ENCODE assay signal across 18 cellular contexts in genomic region chr1:11058026-11058425, GRCh38. TPM values are rescaled to one million over a fixed set of nuclear protein-coding genes. Genes with fewer than 3 reads are reported as not detected.
A peak's percentile ranks its signal among the peaks of the same experiment; 100 is the strongest.
DNase-seq lines count a peak whose midpoint lies in the region; ATAC-seq, FAIRE-seq and TF ChIP-seq lines count a peak whose summit lies in the region.
"Had no signal": no experiment of that assay in that cellular context is flagged by ENCODE, and none has a peak within 500 bp of the region (broad histone marks: within the 10 kb centered on the region; RNA-seq: fewer than 3 reads in every experiment).

No MANE protein-coding gene starts in this region.

- peaks cover 8 to 70% of the 10 kb centered on the region in 2 experiments; a peak in 4 of 5 replicates for H3K4me1 ChIP-seq in K562 (replicated peaks in 1 of 2; ENCODE audit: control insufficient read depth in 2 of 2, insufficient read depth in 2 of 2, low read length in 2 of 2)

- no peak overlapping the region for H3K27ac ChIP-seq in K562 (ENCODE audit: extremely low read depth, low read depth, low read length)
- H3K27ac ChIP-seq: epithelial cell of prostate, heart right ventricle had no signal

- TF ChIP-seq POLR2A in NB4 (IDR thresholded peaks at IDR 0.05; ENCODE audit: extremely low read depth, insufficient read length) (no peak), K562 (conservative IDR thresholded peaks at IDR 0.05) (no peak)

- peaks cover 30% of the 10 kb centered on the region for H3K4me1 Mint-ChIP-seq in activated T-cell treated with anti-CD3 and anti-CD28 coated beads, Interleukin-2, amount 50 U/mL, for 4 hours (ENCODE audit: low read depth)
- H3K4me1 Mint-ChIP-seq in stimulated activated effector memory CD8-positive, alpha-beta T cell treated with anti-CD3 and anti-CD28 coated beads, Interleukin-12 subunit alpha, Interleukin-12 subunit beta, amount 100 ng/mL, for 72 hours, result peaks cover 47% of the 10 kb centered on the region

- POLR2A ChIA-PET in K562 (lab: Yijun Ruan, JAX), result interaction anchor here (0.6 kb wide), 1 partner anchor 131 kb away, joined by 3 read pairs; the partner anchor contains the start of gene ANGPTL7

- no peak for DNase-seq in activated T-cell treated with anti-CD3 and anti-CD28 coated beads, Interleukin-2, amount 50 U/mL, for 4 hours
- no peak for DNase-seq in activated T-cell treated with anti-CD3 and anti-CD28 coated beads, Interleukin-2, amount 50 U/mL, for 1 hour
- DNase-seq in NB4 (ENCODE audit: low read depth), result no peak
- DNase-seq in K562 (ENCODE audit: extremely low read depth in 1 of 4, low spot score in 3 of 4), result no peak
- DNase-seq in stimulated activated effector memory CD8-positive, alpha-beta T cell treated with anti-CD3 and anti-CD28 coated beads, Interleukin-12 subunit alpha, Interleukin-12 subunit beta, amount 100 ng/mL, for 72 hours (ENCODE audit: low spot score in 2 of 2), result no peak
- no peak for DNase-seq in H4 (ENCODE audit: low spot score)
- DNase-seq in dedifferentiated amniotic fluid mesenchymal stem cell (ENCODE audit: extremely low spot score), result no peak
- DNase-seq: activated T-cell treated with anti-CD3 and anti-CD28 coated beads, Interleukin-2, amount 50 U/mL, for 48 hours; heart right ventricle; left ventricle myocardium superior; NCI-H1694 treated with DMSO at 0.1 percent for 48 hours; ovary; SHP77 treated with DMSO at 0.1 percent for 48 hours had no signal

- H3K27me3 Mint-ChIP-seq in activated T-cell treated with anti-CD3 and anti-CD28 coated beads, Interleukin-2, amount 50 U/mL, for 4 hours (ENCODE audit: low read depth), result no peaks in the 10 kb centered on the region

- no TSS peak for BruUV-seq in K562 (replicated peaks; lab: Mats Ljungman, UMichigan)

- CTCF ChIA-PET in K562 (lab: Yijun Ruan, JAX; ENCODE audit: low intra/inter-chr PET ratio), result no interaction called here

- H3K9me3 ChIP-seq in K562 (replicated peaks; ENCODE audit: control insufficient read depth, insufficient read depth, low read depth, low read length), result no peaks in the 10 kb centered on the region
- H3K9me3 ChIP-seq: heart right ventricle, ovary had no signal

- TF ChIP-seq CTCF in NB4 (IDR thresholded peaks at IDR 0.05; ENCODE audit: low read depth, low read length), result no peak
- no peak for TF ChIP-seq CTCF in K562 (IDR thresholded peaks at IDR 0.05 in 2 of 3, conservative IDR thresholded peaks at IDR 0.05 in 1 of 3; ENCODE audit: insufficient read depth in 2 of 3, low read depth in 1 of 3, low read length in 3 of 3)

- H3K27ac Mint-ChIP-seq in stimulated activated effector memory CD8-positive, alpha-beta T cell treated with anti-CD3 and anti-CD28 coated beads, Interleukin-12 subunit alpha, Interleukin-12 subunit beta, amount 100 ng/mL, for 72 hours, result no peak overlapping the region

- peak overlapping the region; percentile 82 for H3K4me3 ChIP-seq in NB4 (ENCODE audit: low read depth, low read length)
- no peak overlapping the region for H3K4me3 ChIP-seq in K562
- H3K4me3 ChIP-seq: ovary had no signal

- peaks cover 17% of the 10 kb centered on the region for H3K36me3 Mint-ChIP-seq in activated T-cell treated with anti-CD3 and anti-CD28 coated beads, Interleukin-2, amount 50 U/mL, for 4 hours (ENCODE audit: insufficient read depth)
- peaks cover 72% of the 10 kb centered on the region for H3K36me3 Mint-ChIP-seq in stimulated activated effector memory CD8-positive, alpha-beta T cell treated with anti-CD3 and anti-CD28 coated beads, Interleukin-12 subunit alpha, Interleukin-12 subunit beta, amount 100 ng/mL, for 72 hours

- no peak overlapping the region for H2AFZ ChIP-seq in K562 (ENCODE audit: low read depth, low read length)

- peaks cover 3% of the 10 kb centered on the region for H3K9me1 ChIP-seq in K562 (ENCODE audit: control insufficient read depth, insufficient read depth, low read length)

- H3K36me3 ChIP-seq in K562 (ENCODE audit: control insufficient read depth, insufficient read depth, low read length), result peaks cover 57% of the 10 kb centered on the region; the same call in 2 of the 3 replicates
- H3K36me3 ChIP-seq: ovary had no signal

- H3K27me3 ChIP-seq in K562 (ENCODE audit: control insufficient read depth in 2 of 2, insufficient read depth in 2 of 2, low read length in 2 of 2), result no peaks in the 10 kb centered on the region
- H3K27me3 ChIP-seq: heart right ventricle, ovary had no signal

- TF ChIP-seq RAD21 in K562 (CRISPR knock-in tag; conservative IDR thresholded peaks at IDR 0.05 in 1 of 2, IDR thresholded peaks at IDR 0.05 in 1 of 2), result no peak

- H3K4me2 ChIP-seq in K562 (ENCODE audit: insufficient read depth, low read length), result no peak overlapping the region

- no peaks in the 10 kb centered on the region for H3K9me3 Mint-ChIP-seq in activated T-cell treated with anti-CD3 and anti-CD28 coated beads, Interleukin-2, amount 50 U/mL, for 4 hours
- no peaks in the 10 kb centered on the region for H3K9me3 Mint-ChIP-seq in stimulated activated effector memory CD8-positive, alpha-beta T cell treated with anti-CD3 and anti-CD28 coated beads, Interleukin-12 subunit alpha, Interleukin-12 subunit beta, amount 100 ng/mL, for 72 hours

- TF ChIP-seq EP300 in K562 (IDR thresholded peaks at IDR 0.05; ENCODE audit: low read length), result no peak

- H3K9ac ChIP-seq in K562 (ENCODE audit: insufficient read depth in 1 of 2, low read depth in 2 of 2, low read length in 2 of 2), result peak overlapping the region in 1 of 2 experiments; percentile 82; a peak in 2 of 4 replicates

- H4K20me1 ChIP-seq in K562 (replicated peaks; ENCODE audit: control insufficient read depth, insufficient read depth, low read length), result peaks cover 14% of the 10 kb centered on the region

- H3K4me3 Mint-ChIP-seq in activated T-cell treated with anti-CD3 and anti-CD28 coated beads, Interleukin-2, amount 50 U/mL, for 4 hours, result peak overlapping the region; percentile 97
- peak overlapping the region; percentile 97 for H3K4me3 Mint-ChIP-seq in stimulated activated effector memory CD8-positive, alpha-beta T cell treated with anti-CD3 and anti-CD28 coated beads, Interleukin-12 subunit alpha, Interleukin-12 subunit beta, amount 100 ng/mL, for 72 hours

- ATAC-seq in activated T-cell treated with anti-CD3 and anti-CD28 coated beads, Interleukin-2, amount 50 U/mL, for 4 hours, result no peak
- ATAC-seq in K562 (no peak), GM18861 (IDR thresholded peaks at IDR 0.05; ENCODE audit: unreplicated experiment) (no peak)
- ATAC-seq in stimulated activated effector memory CD8-positive, alpha-beta T cell treated with anti-CD3 and anti-CD28 coated beads, Interleukin-12 subunit alpha, Interleukin-12 subunit beta, amount 100 ng/mL, for 72 hours, result no peak
- ATAC-seq: heart right ventricle, left ventricle myocardium superior had no signal

- intact Hi-C loops in K562 (cut with micrococcal nuclease), result no loop called here

- 86% methylated on average over 14 of the region's 14 CpGs for WGBS in K562 (ENCODE audit: insufficient coverage, low coverage, missing lambda C conversion rate)

- in situ Hi-C loops in K562 (cut with MboI), result no loop called here

- no peak for FAIRE-seq in K562 (lab: Jason Lieb, UNC)
- FAIRE-seq: TTC549 had no signal

- H3K79me2 ChIP-seq in K562 (ENCODE audit: control insufficient read depth, insufficient read depth, low read length), result peaks cover 44% of the 10 kb centered on the region

RNA-seq across cellular contexts. Expression of gene SRM, which starts 1.8 kb away (rescaled TPM):
- 100 to 1,000 TPM; 622 to 706 (median 667) TPM for total RNA-seq in activated T-cell treated with anti-CD3 and anti-CD28 coated beads, Interleukin-2, amount 50 U/mL, for 4 hours
- total RNA-seq in K562 (2011; cell fraction: chromatin; rRNA removed; ENCODE audit: low replicate concordance), result 25.5 and 107 TPM in 2 replicates
- 109 and 122 TPM in 2 replicates for total RNA-seq in K562 (2011; cell fraction: nucleolus; rRNA removed)
- total RNA-seq in K562 (2011; cell fraction: nucleoplasm; rRNA removed), result 64.7 and 103 TPM in 2 replicates
- total RNA-seq in K562 (2014; rRNA removed), result 93.2 and 164 TPM in 2 replicates
- total RNA-seq in K562 (2014; rRNA removed; fragmentation: Illumina TruSeq; extraction: Trizol), result 36.1 and 40.4 TPM in 2 replicates
- 82.5 and 95.0 TPM in 2 replicates for total RNA-seq in K562 (2015; rRNA removed; fragmentation: Illumina TruSeq; extraction: Trizol)
- 373 and 403 TPM in 2 replicates for total RNA-seq in K562 (2021)
- 51.5 and 53.4 TPM in 2 replicates for polyA plus RNA-seq in K562 (2011; rRNA removed)
- 100 and 208 TPM in 2 replicates for polyA plus RNA-seq in K562 (2011; cell fraction: cytosol; rRNA removed)
- polyA plus RNA-seq in K562 (2011; cell fraction: nucleus; rRNA removed), result 62.9 and 103 TPM in 2 replicates
- 211 and 367 TPM in 2 replicates for polyA plus RNA-seq in K562 (2012)
- polyA plus RNA-seq in K562 (2014; fragmentation: Illumina TruSeq; extraction: Trizol), result 296 and 340 TPM in 2 replicates
- polyA plus RNA-seq in K562 (2014; fragmentation: Nextera tagmentation; extraction: Ambion mirVana), result 10 to 100 TPM; 23.9 to 34.1 TPM
- polyA plus RNA-seq in K562 (2014; rRNA removed), result 143 and 176 TPM in 2 replicates
- 55.4 and 73.9 TPM in 2 replicates for polyA minus RNA-seq in K562 (2011; rRNA and poly(A)+ RNA removed)
- polyA minus RNA-seq in K562 (2011; cell fraction: cytosol; rRNA and poly(A)+ RNA removed), result 241 and 294 TPM in 2 replicates
- polyA minus RNA-seq in K562 (2011; cell fraction: nucleus; rRNA and poly(A)+ RNA removed), result 35.8 and 45.7 TPM in 2 replicates
- 28.1 and 30.4 TPM in 2 replicates for total RNA-seq in H4 (2014; rRNA removed; shearing (Covaris generic))

RNA-seq across cellular contexts. Expression of gene MASP2, which starts 11.0 kb away (rescaled TPM):
- total RNA-seq in activated T-cell treated with anti-CD3 and anti-CD28 coated beads, Interleukin-2, amount 50 U/mL, for 4 hours, result 1 to 10 TPM in 1 of 3 donors, under 1 TPM in 2; 0.48 to 1.0 (median 0.50) TPM
- 0.49 and 1.1 TPM in 2 replicates for total RNA-seq in K562 (2011; cell fraction: chromatin; rRNA removed; ENCODE audit: low replicate concordance)
- total RNA-seq in K562 (2011; cell fraction: nucleolus; rRNA removed), result 0.33 and 0.39 TPM in 2 replicates
- total RNA-seq in K562 (2011; cell fraction: nucleoplasm; rRNA removed), result 0.37 and 0.38 TPM in 2 replicates
- 0.08 TPM in 1 of 2 replicates, not detected in the other for total RNA-seq in K562 (2014; rRNA removed)
- 0.07 TPM in 1 of 2 replicates, not detected in the other for total RNA-seq in K562 (2014; rRNA removed; fragmentation: Illumina TruSeq; extraction: Trizol)
- not detected in 2 replicates for total RNA-seq in K562 (2015; rRNA removed; fragmentation: Illumina TruSeq; extraction: Trizol)
- total RNA-seq in K562 (2021), result 0.09 and 0.27 TPM in 2 replicates
- 0.03 TPM in 1 of 2 replicates, not detected in the other for polyA plus RNA-seq in K562 (2011; rRNA removed)
- polyA plus RNA-seq in K562 (2011; cell fraction: cytosol; rRNA removed), result 0.03 and 0.09 TPM in 2 replicates
- 0.14 and 0.28 TPM in 2 replicates for polyA plus RNA-seq in K562 (2011; cell fraction: nucleus; rRNA removed)
- polyA plus RNA-seq in K562 (2012), result 0.76 and 1.9 TPM in 2 replicates
- not detected in 2 replicates for polyA plus RNA-seq in K562 (2014; fragmentation: Illumina TruSeq; extraction: Trizol)
- under 1 TPM; 0.01 to 0.06 TPM for polyA plus RNA-seq in K562 (2014; fragmentation: Nextera tagmentation; extraction: Ambion mirVana)
- polyA plus RNA-seq in K562 (2014; rRNA removed), result 0.11 and 0.23 TPM in 2 replicates
- polyA minus RNA-seq in K562 (2011; rRNA and poly(A)+ RNA removed), result not detected in 2 replicates
- not detected in 2 replicates for polyA minus RNA-seq in K562 (2011; cell fraction: cytosol; rRNA and poly(A)+ RNA removed)
- 0.11 and 0.13 TPM in 2 replicates for polyA minus RNA-seq in K562 (2011; cell fraction: nucleus; rRNA and poly(A)+ RNA removed)
- total RNA-seq in H4 (2014; rRNA removed; shearing (Covaris generic)), result not detected in 2 replicates
- total RNA-seq: cardiac septum, heart right ventricle, left ventricle myocardium superior, urinary bladder had no signal
- polyA plus RNA-seq: urinary bladder had no signal

RNA-seq across cellular contexts. Expression of gene EXOSC10, which starts 41.6 kb away (rescaled TPM):
- 10 to 100 TPM; 82.8 to 86.6 (median 85.1) TPM for total RNA-seq in activated T-cell treated with anti-CD3 and anti-CD28 coated beads, Interleukin-2, amount 50 U/mL, for 4 hours
- total RNA-seq in K562 (2011; cell fraction: chromatin; rRNA removed; ENCODE audit: low replicate concordance), result 296 and 313 TPM in 2 replicates
- 135 and 164 TPM in 2 replicates for total RNA-seq in K562 (2011; cell fraction: nucleolus; rRNA removed)
- total RNA-seq in K562 (2011; cell fraction: nucleoplasm; rRNA removed), result 188 and 208 TPM in 2 replicates
- total RNA-seq in K562 (2014; rRNA removed) (123 and 125 TPM in 2 replicates), K562 (2014; rRNA removed; fragmentation: Illumina TruSeq; extraction: Trizol) (91.0 and 91.1 TPM in 2 replicates), K562 (2015; rRNA removed; fragmentation: Illumina TruSeq; extraction: Trizol) (114 and 115 TPM in 2 replicates), K562 (2021) (101 and 105 TPM in 2 replicates)
- polyA plus RNA-seq in K562 (2011; rRNA removed) (93.8 and 94.1 TPM in 2 replicates), K562 (2014; fragmentation: Illumina TruSeq; extraction: Trizol) (121 and 146 TPM in 2 replicates), K562 (2014; fragmentation: Nextera tagmentation; extraction: Ambion mirVana) (10 to 100 TPM; 23.4 to 61.4 TPM), K562 (2014; rRNA removed) (130 and 150 TPM in 2 replicates)
- polyA plus RNA-seq in K562 (2011; cell fraction: cytosol; rRNA removed), result 72.7 and 82.6 TPM in 2 replicates
- 226 and 287 TPM in 2 replicates for polyA plus RNA-seq in K562 (2011; cell fraction: nucleus; rRNA removed)
- 75.0 and 77.2 TPM in 2 replicates for polyA plus RNA-seq in K562 (2012)
- 128 and 135 TPM in 2 replicates for polyA minus RNA-seq in K562 (2011; rRNA and poly(A)+ RNA removed)
- 39.3 and 50.5 TPM in 2 replicates for polyA minus RNA-seq in K562 (2011; cell fraction: cytosol; rRNA and poly(A)+ RNA removed)
- polyA minus RNA-seq in K562 (2011; cell fraction: nucleus; rRNA and poly(A)+ RNA removed), result 64.6 and 144 TPM in 2 replicates
- 45.3 and 48.5 TPM in 2 replicates for total RNA-seq in H4 (2014; rRNA removed; shearing (Covaris generic))

RNA-seq across cellular contexts. Expression of gene TARDBP, which starts 45.6 kb away (rescaled TPM):
- 100 to 1,000 TPM; 196 to 208 (median 201) TPM for total RNA-seq in activated T-cell treated with anti-CD3 and anti-CD28 coated beads, Interleukin-2, amount 50 U/mL, for 4 hours
- 242 and 417 TPM in 2 replicates for total RNA-seq in K562 (2011; cell fraction: chromatin; rRNA removed; ENCODE audit: low replicate concordance)
- total RNA-seq in K562 (2011; cell fraction: nucleolus; rRNA removed), result 197 and 216 TPM in 2 replicates
- total RNA-seq in K562 (2011; cell fraction: nucleoplasm; rRNA removed), result 336 and 397 TPM in 2 replicates
- 129 TPM in 2 replicates for total RNA-seq in K562 (2014; rRNA removed)
- total RNA-seq in K562 (2014; rRNA removed; fragmentation: Illumina TruSeq; extraction: Trizol), result 176 and 198 TPM in 2 replicates
- total RNA-seq in K562 (2015; rRNA removed; fragmentation: Illumina TruSeq; extraction: Trizol), result 206 and 220 TPM in 2 replicates
- total RNA-seq in K562 (2021), result 211 and 243 TPM in 2 replicates
- polyA plus RNA-seq in K562 (2011; rRNA removed), result 220 and 244 TPM in 2 replicates
- polyA plus RNA-seq in K562 (2011; cell fraction: cytosol; rRNA removed), result 83.0 and 130 TPM in 2 replicates
- 341 and 531 TPM in 2 replicates for polyA plus RNA-seq in K562 (2011; cell fraction: nucleus; rRNA removed)
- polyA plus RNA-seq in K562 (2012), result 176 and 348 TPM in 2 replicates
- 358 and 487 TPM in 2 replicates for polyA plus RNA-seq in K562 (2014; fragmentation: Illumina TruSeq; extraction: Trizol)
- 100 to 1,000 TPM; 122 to 285 TPM for polyA plus RNA-seq in K562 (2014; fragmentation: Nextera tagmentation; extraction: Ambion mirVana)
- 403 and 515 TPM in 2 replicates for polyA plus RNA-seq in K562 (2014; rRNA removed)
- polyA minus RNA-seq in K562 (2011; rRNA and poly(A)+ RNA removed), result 180 and 229 TPM in 2 replicates
- polyA minus RNA-seq in K562 (2011; cell fraction: cytosol; rRNA and poly(A)+ RNA removed), result 96.8 and 129 TPM in 2 replicates
- polyA minus RNA-seq in K562 (2011; cell fraction: nucleus; rRNA and poly(A)+ RNA removed), result 160 and 216 TPM in 2 replicates
- 47.7 and 67.2 TPM in 2 replicates for total RNA-seq in H4 (2014; rRNA removed; shearing (Covaris generic))
